In genomic region chr14:100031506-100032281, GRCh38 we compare ENCODE assay signal across 9 cellular contexts. TPM values are rescaled to one million over a fixed set of nuclear protein-coding genes. Genes with fewer than 3 reads are reported as not detected.
DNase-seq lines count a peak whose midpoint lies in the region; ATAC-seq and TF ChIP-seq lines count a peak whose summit lies in the region.
"Had no signal": no experiment of that assay in that cellular context is flagged by ENCODE, and none has a peak within 500 bp of the region (broad histone marks: within the 10 kb centered on the region; RNA-seq: fewer than 3 reads in every experiment).

No MANE protein-coding gene starts in this region.

- H3K27me3 ChIP-seq in DND-41 (ENCODE audit: insufficient read depth, low read length, poor library complexity), result no peaks in the 10 kb centered on the region

- H3K4me1 ChIP-seq in DND-41 (ENCODE audit: insufficient read depth, low read length), result peaks cover 4% of the 10 kb centered on the region; the same call in 1 of the 2 replicates

- peaks cover 100% of the 10 kb centered on the region for H3K79me2 ChIP-seq in DND-41 (ENCODE audit: insufficient read depth, low read length)

- no peak overlapping the region for H3K9ac ChIP-seq in DND-41 (ENCODE audit: low read depth, low read length)

- H3K36me3 ChIP-seq in DND-41 (ENCODE audit: insufficient read depth, low read length), result peaks cover 12% of the 10 kb centered on the region

- H3K4me2 ChIP-seq in DND-41 (ENCODE audit: insufficient read depth, low read length), result no peak overlapping the region

- peak; percentile 75 for ATAC-seq in DND-41 (ENCODE audit: insufficient read depth, low read depth)
- no peak for ATAC-seq in activated CD4-positive, CD25-positive, alpha-beta regulatory T cell treated with anti-CD3 and anti-CD28 coated beads, Interleukin-2, amount 50 U/mL, for 24 hours

- TF ChIP-seq CTCF in DND-41 (IDR thresholded peaks at IDR 0.05; ENCODE audit: borderline replicate concordance, extremely low read depth, low read length, poor library complexity, severe bottlenecking) (no peak), fibroblast of pulmonary artery (IDR thresholded peaks at IDR 0.05; ENCODE audit: low read length, missing control alignments) (peak; percentile 5)

- peaks cover 46% of the 10 kb centered on the region; the same call in 1 of the 2 replicates for H4K20me1 ChIP-seq in DND-41 (ENCODE audit: insufficient read depth, low read length)

- DNase-seq in DND-41, result no peak
- peak; percentile 96 for DNase-seq in RPMI7951 (ENCODE audit: low read depth)
- peak; percentile 98 for DNase-seq in fibroblast of pulmonary artery (ENCODE audit: low read depth)
- DNase-seq in renal cortical epithelial cell (ENCODE audit: low read depth), result peak; percentile 99
- no peak for DNase-seq in OCI-M1 (lab: John Stamatoyannopoulos, UW)
- no peak for DNase-seq in NCI-H524 treated with DMSO at 0.1 percent for 48 hours (lab: John Stamatoyannopoulos, UW)
- DNase-seq in SHP77 treated with DMSO at 0.1 percent for 48 hours (lab: John Stamatoyannopoulos, UW), result no peak
- DNase-seq: SHP77 had no signal

- no peak overlapping the region for H3K27ac ChIP-seq in DND-41 (ENCODE audit: low read length)

- no peaks in the 10 kb centered on the region for H3K9me3 ChIP-seq in DND-41 (ENCODE audit: insufficient read depth, low read length, severe bottlenecking)

- no peak overlapping the region for H2AFZ ChIP-seq in DND-41 (ENCODE audit: low read depth, low read length)

- H3K4me3 ChIP-seq in DND-41 (ENCODE audit: low read depth in 1 of 2, low read length in 2 of 2) (no peak overlapping the region), fibroblast of pulmonary artery (replicated peaks; ENCODE audit: low read depth, low read length) (peak overlapping the region; percentile 56)

RNA-seq across cellular contexts. Expression of gene EVL, which starts 33.5 kb away (rescaled TPM):
- 2.2 and 2.9 TPM in 2 replicates for total RNA-seq in RPMI7951 (2014; rRNA removed; shearing (Covaris generic))
- 20.4 and 62.5 TPM in 2 replicates for total RNA-seq in renal cortical epithelial cell

Comparison
In these comparisons a context has a peak if more than half of its experiments do, and no peak if none do; other contexts are left out.
1. DNase-seq: peak in RPMI7951 (single experiment), fibroblast of pulmonary artery (single experiment) and renal cortical epithelial cell (single experiment); none in DND-41 (single experiment), OCI-M1 (single experiment), NCI-H524 treated with DMSO at 0.1 percent for 48 hours (single experiment) and SHP77 treated with DMSO at 0.1 percent for 48 hours (single experiment).